In the genomic region with DNA sequence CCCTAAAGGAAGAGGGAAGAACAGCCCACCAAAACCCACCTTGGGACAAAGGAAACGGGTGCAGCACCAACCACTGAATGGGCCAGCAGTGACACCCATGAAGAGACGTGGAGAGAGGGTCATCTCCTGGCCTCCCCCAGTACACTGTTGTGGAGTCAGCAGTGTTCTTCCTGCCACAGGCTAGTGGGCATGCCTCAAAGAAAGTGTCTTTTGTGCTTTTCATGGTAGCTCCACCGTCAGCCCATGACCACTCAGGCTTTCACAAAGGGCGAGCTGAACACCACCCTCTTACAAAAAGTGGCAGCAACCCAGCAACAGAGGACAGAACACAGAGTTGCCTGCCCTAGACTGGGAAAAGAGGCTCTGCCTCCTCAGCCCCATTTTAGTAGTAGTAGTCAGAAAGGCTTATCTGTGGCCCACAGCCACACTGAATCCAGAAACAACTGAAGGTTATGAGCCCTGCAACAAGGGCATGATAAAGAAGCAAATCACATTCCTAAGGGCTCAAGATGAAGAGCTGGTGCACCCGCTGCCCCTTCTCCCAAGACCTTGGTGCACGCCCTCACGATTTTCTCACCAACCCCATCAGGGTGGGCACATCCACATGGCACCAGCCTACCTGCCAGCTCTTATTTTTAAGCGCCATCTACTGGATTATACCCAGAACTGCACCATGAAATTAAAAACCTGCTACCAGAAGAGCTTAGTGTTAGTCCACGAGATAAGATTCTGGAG, we compare ENCODE assay signal across 11 cellular contexts. TPM values are rescaled to one million over a fixed set of nuclear protein-coding genes. Genes with fewer than 3 reads are reported as not detected.
DNase-seq lines count a peak whose midpoint lies in the region; ATAC-seq and TF ChIP-seq lines count a peak whose summit lies in the region.
"Had no signal": no experiment of that assay in that cellular context is flagged by ENCODE, and none has a peak within 500 bp of the region (broad histone marks: within the 10 kb centered on the region; RNA-seq: fewer than 3 reads in every experiment).

No MANE protein-coding gene starts in this region.

- intact Hi-C loops in left ventricle myocardium inferior (cut with micrococcal nuclease) (no loop called here), adrenal gland (cut with DNase I) (no loop called here)

- H3K27ac ChIP-seq in left ventricle myocardium inferior (replicated peaks) (no peak overlapping the region), right atrium auricular region (no peak overlapping the region), adrenal gland (no peak overlapping the region)
- H3K27ac ChIP-seq: BLaER1 had no signal

- DNase-seq in left ventricle myocardium inferior, result no peak
- no peak for DNase-seq in right atrium auricular region (ENCODE audit: low spot score)
- peak; percentile 58 for DNase-seq in OCI-M1 (lab: John Stamatoyannopoulos, UW)
- no peak for DNase-seq in fibroblast of pulmonary artery (ENCODE audit: low read depth)
- no peak for DNase-seq in anterior cingulate cortex (lab: John Stamatoyannopoulos, UW)
- no peak for DNase-seq in adrenal gland
- no peak for DNase-seq in stimulated activated CD4-positive, alpha-beta T cell treated with anti-CD3 and anti-CD28 coated beads, Interleukin-15, amount 100 ng/mL, for 24 hours
- DNase-seq: NCI-H69, small intestine had no signal

- H3K9me3 ChIP-seq in left ventricle myocardium inferior (replicated peaks), result peaks cover 11% of the 10 kb centered on the region
- no peaks in the 10 kb centered on the region for H3K9me3 ChIP-seq in right atrium auricular region
- H3K9me3 ChIP-seq in adrenal gland (replicated peaks in 1 of 3), result peaks cover 0 to 1% (median 0%) of the 10 kb centered on the region in 3 donors

- no peak for ATAC-seq in HG03045 (IDR thresholded peaks at IDR 0.05; ENCODE audit: unreplicated experiment)

- peaks cover 35% of the 10 kb centered on the region for H3K4me1 ChIP-seq in left ventricle myocardium inferior
- no peaks in the 10 kb centered on the region for H3K4me1 ChIP-seq in right atrium auricular region
- peaks cover 0 to 7% of the 10 kb centered on the region in 2 donors for H3K4me1 ChIP-seq in adrenal gland (replicated peaks in 1 of 2)

- H3K4me3 ChIP-seq in left ventricle myocardium inferior (no peak overlapping the region), right atrium auricular region (no peak overlapping the region), fibroblast of pulmonary artery (replicated peaks; ENCODE audit: low read depth, low read length) (no peak overlapping the region), adrenal gland (no peak overlapping the region)
- H3K4me3 ChIP-seq: BLaER1 had no signal

- no peaks in the 10 kb centered on the region for H3K36me3 ChIP-seq in left ventricle myocardium inferior
- no peaks in the 10 kb centered on the region for H3K36me3 ChIP-seq in right atrium auricular region
- H3K36me3 ChIP-seq in adrenal gland (replicated peaks in 1 of 2), result no peaks in the 10 kb centered on the region

- 88 to 94% (median 89%) methylated on average over 9 of the region's 9 CpGs for WGBS in adrenal gland, 4 donors

- TF ChIP-seq POLR2A in adrenal gland (IDR thresholded peaks at IDR 0.05), result no peak

- H3K27me3 ChIP-seq in left ventricle myocardium inferior (ENCODE audit: low read depth) (no peaks in the 10 kb centered on the region), right atrium auricular region (no peaks in the 10 kb centered on the region), adrenal gland (no peaks in the 10 kb centered on the region)
- H3K27me3 ChIP-seq: BLaER1 had no signal

- TF ChIP-seq CTCF in left ventricle myocardium inferior (IDR thresholded peaks at IDR 0.05; ENCODE audit: borderline replicate concordance), result peak; percentile 24
- no peak for TF ChIP-seq CTCF in right atrium auricular region (IDR thresholded peaks at IDR 0.05)
- TF ChIP-seq CTCF in fibroblast of pulmonary artery (IDR thresholded peaks at IDR 0.05; ENCODE audit: low read length, missing control alignments), result peak; percentile 17
- TF ChIP-seq CTCF in adrenal gland (IDR thresholded peaks at IDR 0.05), result peak in 1 of 6 experiments; percentile 8

RNA-seq across cellular contexts. Expression of a gene that starts 53.1 kb away (rescaled TPM):
- total RNA-seq in left ventricle myocardium inferior (25.9 TPM), right atrium auricular region (10 to 100 TPM; 15.3 to 19.8 TPM), adrenal gland (10 to 100 TPM in 7 of 8 donors, 1 to 10 TPM in 1; 9.7 to 23.1 (median 14.5) TPM)
- 10 to 100 TPM; 10.9 to 21.5 (median 17.2) TPM for polyA plus RNA-seq in adrenal gland

Comparison
In these comparisons a context has a peak if more than half of its experiments do, and no peak if none do; other contexts are left out.
1. CTCF ChIP-seq: peak in left ventricle myocardium inferior (single experiment) and fibroblast of pulmonary artery (single experiment); none in right atrium auricular region (0 of 2).